In genomic region chr3:11455977-11456376, GRCh38 we compare ENCODE assay signal across 15 cellular contexts.
A peak's percentile ranks its signal among the peaks of the same experiment; 100 is the strongest.
DNase-seq lines count a peak whose midpoint lies in the region; ATAC-seq, FAIRE-seq and TF ChIP-seq lines count a peak whose summit lies in the region.
"Had no signal": no experiment of that assay in that cellular context is flagged by ENCODE, and none has a peak within 500 bp of the region (broad histone marks: within the 10 kb centered on the region; RNA-seq: fewer than 3 reads in every experiment).

No MANE protein-coding gene starts in this region.

- H3K79me2 ChIP-seq in mesendoderm (ENCODE audit: control insufficient read depth, insufficient read depth, low read length), result no peaks in the 10 kb centered on the region

- no peak overlapping the region for H3K4ac ChIP-seq in mesendoderm (ENCODE audit: low read depth, low read length)

- no peak overlapping the region for H3K23ac ChIP-seq in mesendoderm (ENCODE audit: low read length)

- no CpG with 5 or more reads among the region's 5 CpGs for WGBS in mesendoderm (ENCODE audit: extremely low coverage, insufficient coverage, low lambda C conversion rate)

- no peaks in the 10 kb centered on the region for H3K36me3 ChIP-seq in mesendoderm (ENCODE audit: control insufficient read depth, insufficient read depth, low read length)
- H3K36me3 ChIP-seq: gastroesophageal sphincter, prostate gland, vagina had no signal

- no peak overlapping the region for H3K4me2 ChIP-seq in mesendoderm (ENCODE audit: low read length)
- H3K4me2 ChIP-seq: PC-9 had no signal

- no peak overlapping the region for H2AK5ac ChIP-seq in mesendoderm (ENCODE audit: low read length)

- H2BK5ac ChIP-seq in mesendoderm (ENCODE audit: low read length), result no peak overlapping the region

- no peak for TF ChIP-seq CTCF in fibroblast of mammary gland (conservative IDR thresholded peaks at IDR 0.05; ENCODE audit: control insufficient read depth, insufficient read depth, low read depth, low read length)

- no peaks in the 10 kb centered on the region for H3K79me1 ChIP-seq in mesendoderm (ENCODE audit: low read length)

- H4K5ac ChIP-seq in mesendoderm (ENCODE audit: low read length), result no peak overlapping the region

- no peak overlapping the region for H4K8ac ChIP-seq in mesendoderm (ENCODE audit: low read depth, low read length)

- FAIRE-seq in HTR-8/SVneo (lab: Jason Lieb, UNC), result no peak

- H3K4me3 ChIP-seq in fibroblast of mammary gland (ENCODE audit: control insufficient read depth, low read depth, low read length), result no peak overlapping the region
- H3K4me3 ChIP-seq in skeletal muscle cell (ENCODE audit: low read depth, low read length), result no peak overlapping the region
- no peak overlapping the region for H3K4me3 ChIP-seq in mesendoderm (ENCODE audit: low read length)
- H3K4me3 ChIP-seq: gastroesophageal sphincter, PC-9, prostate gland, vagina had no signal

- H3K27ac ChIP-seq in mesendoderm (ENCODE audit: low read depth, low read length), result no peak overlapping the region
- H3K27ac ChIP-seq: gastroesophageal sphincter, PC-9, prostate gland, vagina had no signal

- DNase-seq in HTR-8/SVneo (ENCODE audit: insufficient read length, low spot score) (peak; percentile 49), fibroblast of mammary gland (ENCODE audit: low read depth) (peak; percentile 93), skeletal muscle cell (ENCODE audit: low read depth) (peak; percentile 90), mesendoderm (no peak)
- DNase-seq in stimulated activated CD4-positive, alpha-beta T cell treated with anti-CD3 and anti-CD28 coated beads, Interleukin-1b, Interleukin-23, amount 100 ng/mL, for 48 hours, result no peak
- DNase-seq: activated CD8-positive, alpha-beta memory T cell treated with anti-CD3 and anti-CD28 coated beads, Interleukin-2, amount 50 U/mL, for 48 hours; NCI-H1105 treated with DMSO at 0.1 percent for 48 hours; NCI-H345; PC-9 had no signal

- no peak overlapping the region for H2BK120ac ChIP-seq in mesendoderm (ENCODE audit: low read depth, low read length)

- H3K56ac ChIP-seq in mesendoderm (ENCODE audit: low read length), result no peak overlapping the region

- H3K27me3 ChIP-seq in mesendoderm (ENCODE audit: insufficient read depth, low read length, poor library complexity), result no peaks in the 10 kb centered on the region
- H3K27me3 ChIP-seq: gastroesophageal sphincter, vagina had no signal

- H3K18ac ChIP-seq in mesendoderm (ENCODE audit: low read length), result no peak overlapping the region

- H3K4me1 ChIP-seq in mesendoderm (ENCODE audit: control insufficient read depth, low read depth, low read length), result no peaks in the 10 kb centered on the region
- H3K4me1 ChIP-seq: prostate gland had no signal

- ATAC-seq in SK-N-SH treated with all-trans-retinoic acid at 6 μM for 48 hours (peak; percentile 20), GM18873 (IDR thresholded peaks at IDR 0.05; ENCODE audit: low FRiP score, unreplicated experiment) (no peak), GM21786 (IDR thresholded peaks at IDR 0.05; ENCODE audit: unreplicated experiment) (no peak)
- ATAC-seq: gastroesophageal sphincter had no signal

- H3K9ac ChIP-seq in mesendoderm (ENCODE audit: low read length), result no peak overlapping the region

- H2BK15ac ChIP-seq in mesendoderm (replicated peaks; ENCODE audit: low read depth), result no peak overlapping the region

TF ChIP-seq in SK-N-SH treated with all-trans-retinoic acid at 6 μM for 48 hours, 23 proteins besides CTCF, POLR2A, EP300 and RAD21:
- no peak for TF ChIP-seq ARNTL (CRISPR knock-in tag; IDR thresholded peaks at IDR 0.05; ENCODE audit: borderline replicate concordance, low read depth)
- TF ChIP-seq CSDC2 (CRISPR knock-in tag; IDR thresholded peaks at IDR 0.05), result no peak
- TF ChIP-seq TOX (CRISPR knock-in tag; IDR thresholded peaks at IDR 0.05; ENCODE audit: borderline replicate concordance), result no peak
- no peak for TF ChIP-seq ZNF565 (CRISPR knock-in tag; conservative IDR thresholded peaks at IDR 0.05; ENCODE audit: low read depth)
- no peak for TF ChIP-seq RARB (CRISPR knock-in tag; IDR thresholded peaks at IDR 0.05)
- TF ChIP-seq OSR1 (CRISPR knock-in tag; IDR thresholded peaks at IDR 0.05), result no peak
- TF ChIP-seq, protein P1, sequence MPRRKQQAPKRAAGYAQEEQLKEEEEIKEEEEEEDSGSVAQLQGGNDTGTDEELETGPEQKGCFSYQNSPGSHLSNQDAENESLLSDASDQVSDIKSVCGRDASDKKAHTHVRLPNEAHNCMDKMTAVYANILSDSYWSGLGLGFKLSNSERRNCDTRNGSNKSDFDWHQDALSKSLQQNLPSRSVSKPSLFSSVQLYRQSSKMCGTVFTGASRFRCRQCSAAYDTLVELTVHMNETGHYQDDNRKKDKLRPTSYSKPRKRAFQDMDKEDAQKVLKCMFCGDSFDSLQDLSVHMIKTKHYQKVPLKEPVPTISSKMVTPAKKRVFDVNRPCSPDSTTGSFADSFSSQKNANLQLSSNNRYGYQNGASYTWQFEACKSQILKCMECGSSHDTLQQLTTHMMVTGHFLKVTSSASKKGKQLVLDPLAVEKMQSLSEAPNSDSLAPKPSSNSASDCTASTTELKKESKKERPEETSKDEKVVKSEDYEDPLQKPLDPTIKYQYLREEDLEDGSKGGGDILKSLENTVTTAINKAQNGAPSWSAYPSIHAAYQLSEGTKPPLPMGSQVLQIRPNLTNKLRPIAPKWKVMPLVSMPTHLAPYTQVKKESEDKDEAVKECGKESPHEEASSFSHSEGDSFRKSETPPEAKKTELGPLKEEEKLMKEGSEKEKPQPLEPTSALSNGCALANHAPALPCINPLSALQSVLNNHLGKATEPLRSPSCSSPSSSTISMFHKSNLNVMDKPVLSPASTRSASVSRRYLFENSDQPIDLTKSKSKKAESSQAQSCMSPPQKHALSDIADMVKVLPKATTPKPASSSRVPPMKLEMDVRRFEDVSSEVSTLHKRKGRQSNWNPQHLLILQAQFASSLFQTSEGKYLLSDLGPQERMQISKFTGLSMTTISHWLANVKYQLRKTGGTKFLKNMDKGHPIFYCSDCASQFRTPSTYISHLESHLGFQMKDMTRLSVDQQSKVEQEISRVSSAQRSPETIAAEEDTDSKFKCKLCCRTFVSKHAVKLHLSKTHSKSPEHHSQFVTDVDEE (CRISPR knock-in tag; IDR thresholded peaks at IDR 0.05), result no peak
- TF ChIP-seq ESRRG (CRISPR knock-in tag; IDR thresholded peaks at IDR 0.05), result no peak
- TF ChIP-seq ZC3H10 (CRISPR knock-in tag; IDR thresholded peaks at IDR 0.05), result no peak
- no peak for TF ChIP-seq ZFP3 (CRISPR knock-in tag; IDR thresholded peaks at IDR 0.05)
- TF ChIP-seq ISL1 (CRISPR knock-in tag; IDR thresholded peaks at IDR 0.05), result no peak
- no peak for TF ChIP-seq CREB5 (CRISPR knock-in tag; IDR thresholded peaks at IDR 0.05; ENCODE audit: low read depth)
- TF ChIP-seq TCF4 (CRISPR knock-in tag; IDR thresholded peaks at IDR 0.05; ENCODE audit: borderline replicate concordance), result no peak
- TF ChIP-seq CSRNP3 (CRISPR knock-in tag; IDR thresholded peaks at IDR 0.05), result no peak
- TF ChIP-seq POU6F1 (CRISPR knock-in tag; IDR thresholded peaks at IDR 0.05; ENCODE audit: borderline replicate concordance, low read depth), result no peak
- no peak for TF ChIP-seq PPARA (CRISPR knock-in tag; IDR thresholded peaks at IDR 0.05; ENCODE audit: borderline replicate concordance)
- no peak for TF ChIP-seq GLIS3 (CRISPR knock-in tag; IDR thresholded peaks at IDR 0.05)

Comparison
In these comparisons a context has a peak if more than half of its experiments do, and no peak if none do; other contexts are left out.
1. DNase-seq: peak in HTR-8/SVneo (single experiment), fibroblast of mammary gland (single experiment) and skeletal muscle cell (single experiment); none in mesendoderm (single experiment) and stimulated activated CD4-positive, alpha-beta T cell treated with anti-CD3 and anti-CD28 coated beads, Interleukin-1b, Interleukin-23, amount 100 ng/mL, for 48 hours (single experiment).